ENCODE assay signal across 30 cellular contexts in genomic region chr4:55650483-55650882, GRCh38. TPM values are rescaled to one million over a fixed set of nuclear protein-coding genes. Genes with fewer than 3 reads are reported as not detected.
"Had no signal": no experiment of that assay in that cellular context is flagged by ENCODE, and none has a peak within 500 bp of the region (broad histone marks: within the 10 kb centered on the region; RNA-seq: fewer than 3 reads in every experiment).

No MANE protein-coding gene starts in this region.

- H3K4me1 ChIP-seq: stomach, testis, thyroid gland, tibial artery, tibial nerve, transverse colon, upper lobe of left lung, upper lobe of right lung, uterus, vagina had no signal

- H3K27me3 ChIP-seq: stomach, testis, thyroid gland, tibial artery, tibial nerve, transverse colon, upper lobe of left lung, upper lobe of right lung, uterus, vagina had no signal

- ATAC-seq: stimulated activated effector memory CD8-positive, alpha-beta T cell treated with anti-CD3 and anti-CD28 coated beads, Interleukin-12 subunit alpha, Interleukin-12 subunit beta, amount 100 ng/mL, for 72 hours; stimulated activated memory B cell treated with anti-CD40 and anti-IgM and Interleukin-4, amounts not matched to agents 10 μg/mL and 1 μg/mL and 100 μg/mL, for 72 hours; stimulated activated naive B cell treated with anti-CD40 and anti-IgM and Interleukin-4, amounts not matched to agents 10 μg/mL and 1 μg/mL and 100 μg/mL, for 72 hours; stimulated activated naive CD8-positive, alpha-beta T cell treated with anti-CD3 and anti-CD28 coated beads, Interleukin-15, amount 100 ng/mL, for 72 hours; stimulated activated naive CD8-positive, alpha-beta T cell treated with anti-CD3 and anti-CD28 coated beads, Interleukin-15, Interleukin-2, amounts not matched to agents 100 U/mL and 50 U/mL, for 24 hours; upper lobe of right lung had no signal

- H3K9me3 ChIP-seq: stomach, testis, thoracic aorta, thyroid gland, tibial artery, tibial nerve, transverse colon, upper lobe of left lung, upper lobe of right lung, uterus, vagina had no signal

- H3K4me3 ChIP-seq: stomach, testis, thoracic aorta, thyroid gland, tibial artery, tibial nerve, transverse colon, upper lobe of left lung, upper lobe of right lung, uterus, vagina had no signal

- FAIRE-seq: urothelium cell line had no signal

- DNase-seq: stimulated activated CD4-positive, alpha-beta T cell treated with anti-CD3 and anti-CD28 coated beads, Interleukin-2, amount 100 ng/mL, for 48 hours; stimulated activated CD4-positive, alpha-beta T cell treated with anti-CD3 and anti-CD28 coated beads, Interleukin-4, amount 100 ng/mL, for 1 hour; stimulated activated CD4-positive, alpha-beta T cell treated with anti-CD3 and anti-CD28 coated beads, Interleukin-4, amount 100 ng/mL, for 24 hours; stimulated activated CD4-positive, alpha-beta T cell treated with anti-CD3 and anti-CD28 coated beads, Interleukin-4, amount 100 ng/mL, for 4 hours; stimulated activated CD8-positive, alpha-beta memory T cell treated with anti-CD3 and anti-CD28 coated beads, Interleukin-4, amount 100 ng/mL, for 48 hours; stimulated activated naive B cell treated with anti-CD40 and anti-IgM and Interleukin-4, amounts not matched to agents 10 μg/mL and 1 μg/mL and 100 μg/mL, for 72 hours; stimulated activated naive CD4-positive, alpha-beta T cell; stimulated activated naive CD4-positive, alpha-beta T cell treated with Interleukin-2 at 50 U/mL for 16 hours; stimulated activated naive CD8-positive, alpha-beta T cell treated with anti-CD3 and anti-CD28 coated beads, Interleukin-15, amount 100 ng/mL, for 72 hours; stimulated activated naive CD8-positive, alpha-beta T cell treated with anti-CD3 and anti-CD28 coated beads, Interleukin-15, Interleukin-2, amounts not matched to agents 100 U/mL and 50 U/mL, for 24 hours; stomach; substantia nigra; testis; thyroid gland; tibial artery; transverse colon; trophoblast cell; upper lobe of left lung; upper lobe of right lung; uterus had no signal

- H3K27ac ChIP-seq: stomach, testis, thoracic aorta, thyroid gland, tibial artery, tibial nerve, transverse colon, upper lobe of left lung, upper lobe of right lung, uterus, vagina had no signal

- H3K36me3 ChIP-seq: stomach, thoracic aorta, thyroid gland, tibial artery, tibial nerve, transverse colon, upper lobe of left lung, upper lobe of right lung, uterus, vagina had no signal

RNA-seq across cellular contexts. Expression of gene NMU, which starts 14.4 kb away (rescaled TPM):
- total RNA-seq: subcutaneous adipose tissue, thoracic aorta, ureter had no signal

RNA-seq across cellular contexts. Expression of gene PDCL2, which starts 58.4 kb away (rescaled TPM):
- total RNA-seq: stomach, subcutaneous adipose tissue, temporal lobe, thoracic aorta, thyroid gland, tibial nerve, transverse colon, upper lobe of left lung, upper lobe of right lung, ureter, urinary bladder, uterus, vagina had no signal
- polyA plus RNA-seq: urinary bladder had no signal
